2 cellular contexts compared by ENCODE assay signal in genomic region chr20:44154521-44155001, GRCh38.
TF ChIP-seq lines count a peak whose summit lies in the region.

No MANE protein-coding gene starts in this region.

TF ChIP-seq in SK-N-SH treated with all-trans-retinoic acid at 6 μM for 48 hours, 23 proteins besides CTCF, POLR2A, EP300 and RAD21:
- TF ChIP-seq SNAI2 (CRISPR knock-in tag; IDR thresholded peaks at IDR 0.05) = no peak
- no peak for TF ChIP-seq OSR1 (CRISPR knock-in tag; IDR thresholded peaks at IDR 0.05)
- no peak for TF ChIP-seq BACH2 (CRISPR knock-in tag; IDR thresholded peaks at IDR 0.05; ENCODE audit: borderline replicate concordance)
- TF ChIP-seq CSRNP3 (CRISPR knock-in tag; IDR thresholded peaks at IDR 0.05) = no peak
- TF ChIP-seq ZC3H10 (CRISPR knock-in tag; IDR thresholded peaks at IDR 0.05) = no peak
- TF ChIP-seq, protein P1, sequence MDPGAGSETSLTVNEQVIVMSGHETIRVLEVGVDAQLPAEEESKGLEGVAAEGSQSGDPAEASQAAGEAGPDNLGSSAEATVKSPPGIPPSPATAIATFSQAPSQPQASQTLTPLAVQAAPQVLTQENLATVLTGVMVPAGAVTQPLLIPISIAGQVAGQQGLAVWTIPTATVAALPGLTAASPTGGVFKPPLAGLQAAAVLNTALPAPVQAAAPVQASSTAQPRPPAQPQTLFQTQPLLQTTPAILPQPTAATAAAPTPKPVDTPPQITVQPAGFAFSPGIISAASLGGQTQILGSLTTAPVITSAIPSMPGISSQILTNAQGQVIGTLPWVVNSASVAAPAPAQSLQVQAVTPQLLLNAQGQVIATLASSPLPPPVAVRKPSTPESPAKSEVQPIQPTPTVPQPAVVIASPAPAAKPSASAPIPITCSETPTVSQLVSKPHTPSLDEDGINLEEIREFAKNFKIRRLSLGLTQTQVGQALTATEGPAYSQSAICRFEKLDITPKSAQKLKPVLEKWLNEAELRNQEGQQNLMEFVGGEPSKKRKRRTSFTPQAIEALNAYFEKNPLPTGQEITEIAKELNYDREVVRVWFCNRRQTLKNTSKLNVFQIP (CRISPR knock-in tag; IDR thresholded peaks at IDR 0.05; ENCODE audit: borderline replicate concordance, low read depth) = no peak
- no peak for TF ChIP-seq TCF4 (CRISPR knock-in tag; IDR thresholded peaks at IDR 0.05; ENCODE audit: borderline replicate concordance)
- TF ChIP-seq ZNF70 (CRISPR knock-in tag; IDR thresholded peaks at IDR 0.05) = no peak
- TF ChIP-seq ZFP3 (CRISPR knock-in tag; IDR thresholded peaks at IDR 0.05) = no peak
- TF ChIP-seq ZNF8 (CRISPR knock-in tag; IDR thresholded peaks at IDR 0.05) = no peak
- no peak for TF ChIP-seq ISL1 (CRISPR knock-in tag; IDR thresholded peaks at IDR 0.05)
- no peak for TF ChIP-seq TOX (CRISPR knock-in tag; IDR thresholded peaks at IDR 0.05; ENCODE audit: borderline replicate concordance)
- no peak for TF ChIP-seq ZNF565 (CRISPR knock-in tag; conservative IDR thresholded peaks at IDR 0.05; ENCODE audit: low read depth)
- no peak for TF ChIP-seq RARB (CRISPR knock-in tag; IDR thresholded peaks at IDR 0.05)
- no peak for TF ChIP-seq ARNTL (CRISPR knock-in tag; IDR thresholded peaks at IDR 0.05; ENCODE audit: borderline replicate concordance, low read depth)
- TF ChIP-seq ESRRG (CRISPR knock-in tag; IDR thresholded peaks at IDR 0.05) = no peak
- TF ChIP-seq GLIS3 (CRISPR knock-in tag; IDR thresholded peaks at IDR 0.05) = no peak
- no peak for TF ChIP-seq PPARA (CRISPR knock-in tag; IDR thresholded peaks at IDR 0.05; ENCODE audit: borderline replicate concordance)
TF ChIP-seq in SK-N-SH treated with all-trans-retinoic acid at 6 μM for 48 hours: peak in this region for 0.

TF ChIP-seq in SK-N-SH, 30 proteins besides CTCF, POLR2A, EP300 and RAD21:
- TF ChIP-seq, protein P2, sequence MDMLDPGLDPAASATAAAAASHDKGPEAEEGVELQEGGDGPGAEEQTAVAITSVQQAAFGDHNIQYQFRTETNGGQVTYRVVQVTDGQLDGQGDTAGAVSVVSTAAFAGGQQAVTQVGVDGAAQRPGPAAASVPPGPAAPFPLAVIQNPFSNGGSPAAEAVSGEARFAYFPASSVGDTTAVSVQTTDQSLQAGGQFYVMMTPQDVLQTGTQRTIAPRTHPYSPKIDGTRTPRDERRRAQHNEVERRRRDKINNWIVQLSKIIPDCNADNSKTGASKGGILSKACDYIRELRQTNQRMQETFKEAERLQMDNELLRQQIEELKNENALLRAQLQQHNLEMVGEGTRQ (IDR thresholded peaks at IDR 0.05; ENCODE audit: borderline replicate concordance, low read depth, low read length) = no peak
- TF ChIP-seq IRF3 (IDR thresholded peaks at IDR 0.05; ENCODE audit: low read depth, low read length) = no peak
- TF ChIP-seq, protein P3, sequence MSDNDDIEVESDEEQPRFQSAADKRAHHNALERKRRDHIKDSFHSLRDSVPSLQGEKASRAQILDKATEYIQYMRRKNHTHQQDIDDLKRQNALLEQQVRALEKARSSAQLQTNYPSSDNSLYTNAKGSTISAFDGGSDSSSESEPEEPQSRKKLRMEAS (IDR thresholded peaks at IDR 0.05; ENCODE audit: low read depth) = no peak
- no peak for TF ChIP-seq RCOR1 (IDR thresholded peaks at IDR 0.05; ENCODE audit: low read length)
- no peak for TF ChIP-seq REST (IDR thresholded peaks at IDR 0.05; ENCODE audit: low read depth, low read length)
- no peak for TF ChIP-seq MEF2A (IDR thresholded peaks at IDR 0.05; ENCODE audit: borderline replicate concordance, low read depth)
- TF ChIP-seq SIN3A (IDR thresholded peaks at IDR 0.05; ENCODE audit: borderline replicate concordance, low read depth, low read length) = no peak
- no peak for TF ChIP-seq GATA2 (CRISPR knock-in tag; IDR thresholded peaks at IDR 0.05)
- TF ChIP-seq MXI1 (IDR thresholded peaks at IDR 0.05; ENCODE audit: low read depth, low read length) = no peak
- TF ChIP-seq RFX5 (IDR thresholded peaks at IDR 0.05; ENCODE audit: low read length) = no peak
- TF ChIP-seq, protein P4, sequence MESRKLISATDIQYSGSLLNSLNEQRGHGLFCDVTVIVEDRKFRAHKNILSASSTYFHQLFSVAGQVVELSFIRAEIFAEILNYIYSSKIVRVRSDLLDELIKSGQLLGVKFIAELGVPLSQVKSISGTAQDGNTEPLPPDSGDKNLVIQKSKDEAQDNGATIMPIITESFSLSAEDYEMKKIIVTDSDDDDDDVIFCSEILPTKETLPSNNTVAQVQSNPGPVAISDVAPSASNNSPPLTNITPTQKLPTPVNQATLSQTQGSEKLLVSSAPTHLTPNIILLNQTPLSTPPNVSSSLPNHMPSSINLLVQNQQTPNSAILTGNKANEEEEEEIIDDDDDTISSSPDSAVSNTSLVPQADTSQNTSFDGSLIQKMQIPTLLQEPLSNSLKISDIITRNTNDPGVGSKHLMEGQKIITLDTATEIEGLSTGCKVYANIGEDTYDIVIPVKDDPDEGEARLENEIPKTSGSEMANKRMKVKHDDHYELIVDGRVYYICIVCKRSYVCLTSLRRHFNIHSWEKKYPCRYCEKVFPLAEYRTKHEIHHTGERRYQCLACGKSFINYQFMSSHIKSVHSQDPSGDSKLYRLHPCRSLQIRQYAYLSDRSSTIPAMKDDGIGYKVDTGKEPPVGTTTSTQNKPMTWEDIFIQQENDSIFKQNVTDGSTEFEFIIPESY (IDR thresholded peaks at IDR 0.05; ENCODE audit: borderline replicate concordance, low read depth) = no peak
- no peak for TF ChIP-seq RXRA (IDR thresholded peaks at IDR 0.05; ENCODE audit: borderline replicate concordance, low read depth)
- TF ChIP-seq ELF1 (IDR thresholded peaks at IDR 0.05) = no peak
- TF ChIP-seq TCF12 (IDR thresholded peaks at IDR 0.05) = no peak
- TF ChIP-seq NRF1 (IDR thresholded peaks at IDR 0.05; ENCODE audit: low read depth, low read length) = no peak
- TF ChIP-seq TEAD4 (IDR thresholded peaks at IDR 0.05; ENCODE audit: borderline replicate concordance, insufficient read depth) = no peak
- TF ChIP-seq SMC3 (IDR thresholded peaks at IDR 0.05; ENCODE audit: low read depth, low read length) = no peak
- TF ChIP-seq GABPA (IDR thresholded peaks at IDR 0.05; ENCODE audit: low read depth) = no peak
- TF ChIP-seq JUND (IDR thresholded peaks at IDR 0.05) = no peak
- TF ChIP-seq EZH2phosphoT487 (IDR thresholded peaks at IDR 0.05; ENCODE audit: borderline replicate concordance, low read depth) = no peak
TF ChIP-seq in SK-N-SH: peak in this region for 0.
